Comparison of ENCODE assay signal across 16 cellular contexts in genomic region chr2:240650254-240650965, GRCh38. TPM values are rescaled to one million over a fixed set of nuclear protein-coding genes. Genes with fewer than 3 reads are reported as not detected.
A peak's percentile ranks its signal among the peaks of the same experiment; 100 is the strongest.
DNase-seq lines count a peak whose midpoint lies in the region; ATAC-seq and TF ChIP-seq lines count a peak whose summit lies in the region.
"Had no signal": no experiment of that assay in that cellular context is flagged by ENCODE, and none has a peak within 500 bp of the region (broad histone marks: within the 10 kb centered on the region; RNA-seq: fewer than 3 reads in every experiment).

No MANE protein-coding gene starts in this region.

- DNase-seq in activated CD8-positive, alpha-beta memory T cell treated with anti-CD3 and anti-CD28 coated beads, Interleukin-2, amount 10 ng/mL, durations not matched to agents 7 days and 5 days, result peak; percentile 29
- no peak for DNase-seq in activated CD8-positive, alpha-beta memory T cell treated with anti-CD3 and anti-CD28 coated beads, Interleukin-2, amount 50 U/mL, for 48 hours
- DNase-seq in esophagus muscularis mucosa (ENCODE audit: extremely low spot score) (peak; percentile 68), osteoblast (ENCODE audit: insufficient read length, low spot score, missing footprints) (peak; percentile 17), islet precursor cell (no peak), GM03348 (ENCODE audit: low spot score) (no peak)
- no peak for DNase-seq in activated CD4-positive, alpha-beta T cell treated with anti-CD3 and anti-CD28 coated beads for 1 hour
- DNase-seq: ACHN; CD4-positive, CD25-positive, alpha-beta regulatory T cell; DMS 273 treated with DMSO at 0.1 percent for 48 hours; GM23248; H7 had no signal

- H3K27me3 ChIP-seq in esophagus muscularis mucosa, result peaks cover 0 to 90% (median 5%) of the 10 kb centered on the region in 4 donors
- peaks cover 55% of the 10 kb centered on the region for H3K27me3 ChIP-seq in osteoblast (ENCODE audit: insufficient read depth, low read length)

- no peak for ATAC-seq in activated CD8-positive, alpha-beta memory T cell treated with anti-CD3 and anti-CD28 coated beads, Interleukin-2, amount 10 ng/mL, durations not matched to agents 7 days and 5 days
- ATAC-seq: GM12878 had no signal

- H4K20me1 ChIP-seq in osteoblast (ENCODE audit: insufficient read depth, low read length), result no peaks in the 10 kb centered on the region
- H4K20me1 ChIP-seq: BLaER1 treated with 17β-estradiol and CSF1 and Interleukin-3, amounts not matched to agents 10 nM and 100 nM had no signal

- H2AFZ ChIP-seq in osteoblast (ENCODE audit: low read length), result no peak overlapping the region
- H2AFZ ChIP-seq: GM23248 had no signal

- CTCF ChIA-PET in activated CD8-positive, alpha-beta memory T cell treated with anti-CD3 and anti-CD28 coated beads, Interleukin-2, amount 10 ng/mL, durations not matched to agents 7 days and 5 days (lab: Charles Lee), result no interaction called here

- H3K9me3 Mint-ChIP-seq in activated CD8-positive, alpha-beta memory T cell treated with anti-CD3 and anti-CD28 coated beads, Interleukin-2, amount 10 ng/mL, durations not matched to agents 7 days and 5 days (ENCODE audit: low read depth), result no peaks in the 10 kb centered on the region

- H3K4me3 Mint-ChIP-seq in activated CD8-positive, alpha-beta memory T cell treated with anti-CD3 and anti-CD28 coated beads, Interleukin-2, amount 10 ng/mL, durations not matched to agents 7 days and 5 days, result no peak overlapping the region
- H3K4me3 Mint-ChIP-seq: CD4-positive, CD25-positive, alpha-beta regulatory T cell had no signal

- H3K4me1 ChIP-seq in esophagus muscularis mucosa, result no peaks in the 10 kb centered on the region
- H3K4me1 ChIP-seq in osteoblast (ENCODE audit: insufficient read depth, low read length), result no peaks in the 10 kb centered on the region

- no peaks in the 10 kb centered on the region for H3K36me3 ChIP-seq in esophagus muscularis mucosa
- no peaks in the 10 kb centered on the region for H3K36me3 ChIP-seq in osteoblast (ENCODE audit: insufficient read depth, low read length)
- H3K36me3 ChIP-seq: BLaER1 treated with 17β-estradiol and CSF1 and Interleukin-3, amounts not matched to agents 10 nM and 100 nM had no signal

- TF ChIP-seq CTCF in esophagus muscularis mucosa (IDR thresholded peaks at IDR 0.05) (no peak), osteoblast (IDR thresholded peaks at IDR 0.05; ENCODE audit: extremely low read depth, low read depth, low read length) (no peak)

- H3K4me2 ChIP-seq in osteoblast (ENCODE audit: insufficient read depth, low read length), result no peak overlapping the region
- H3K4me2 ChIP-seq: BLaER1 treated with 17β-estradiol and CSF1 and Interleukin-3, amounts not matched to agents 10 nM and 100 nM had no signal

- H3K4me3 ChIP-seq in esophagus muscularis mucosa (no peak overlapping the region), osteoblast (ENCODE audit: insufficient read depth, low read length) (no peak overlapping the region)
- H3K4me3 ChIP-seq: BLaER1 treated with 17β-estradiol and CSF1 and Interleukin-3, amounts not matched to agents 10 nM and 100 nM; GM12878; GM23248 had no signal

- no peak for TF ChIP-seq EP300 in esophagus muscularis mucosa (IDR thresholded peaks at IDR 0.05)

- H3K4me1 Mint-ChIP-seq in activated CD8-positive, alpha-beta memory T cell treated with anti-CD3 and anti-CD28 coated beads, Interleukin-2, amount 10 ng/mL, durations not matched to agents 7 days and 5 days, result peaks cover 19% of the 10 kb centered on the region

- no peak overlapping the region for H3K27ac Mint-ChIP-seq in activated CD8-positive, alpha-beta memory T cell treated with anti-CD3 and anti-CD28 coated beads, Interleukin-2, amount 10 ng/mL, durations not matched to agents 7 days and 5 days
- H3K27ac Mint-ChIP-seq: CD4-positive, CD25-positive, alpha-beta regulatory T cell had no signal

- intact Hi-C loops in esophagus muscularis mucosa (cut with DNase I), result no loop called here

- H3K36me3 Mint-ChIP-seq in activated CD8-positive, alpha-beta memory T cell treated with anti-CD3 and anti-CD28 coated beads, Interleukin-2, amount 10 ng/mL, durations not matched to agents 7 days and 5 days, result no peaks in the 10 kb centered on the region
- H3K36me3 Mint-ChIP-seq: CD4-positive, CD25-positive, alpha-beta regulatory T cell had no signal

- peaks cover 0 to 7% (median 0%) of the 10 kb centered on the region in 4 donors for H3K9me3 ChIP-seq in esophagus muscularis mucosa
- H3K9me3 ChIP-seq in osteoblast (ENCODE audit: low read depth, low read length), result no peaks in the 10 kb centered on the region

- WGBS in esophagus muscularis mucosa, result 92% methylated on average over 12 of the region's 13 CpGs

- no peak for TF ChIP-seq POLR2A in esophagus muscularis mucosa (IDR thresholded peaks at IDR 0.05; ENCODE audit: low read depth)

- no peaks in the 10 kb centered on the region for H3K79me2 ChIP-seq in osteoblast (ENCODE audit: insufficient read depth, low read length)

- H3K27me3 Mint-ChIP-seq in activated CD8-positive, alpha-beta memory T cell treated with anti-CD3 and anti-CD28 coated beads, Interleukin-2, amount 10 ng/mL, durations not matched to agents 7 days and 5 days, result peaks cover 53% of the 10 kb centered on the region

- H3K27ac ChIP-seq in esophagus muscularis mucosa (replicated peaks in 1 of 4) (no peak overlapping the region), osteoblast (ENCODE audit: low read depth, low read length) (no peak overlapping the region)
- H3K27ac ChIP-seq: BLaER1 treated with 17β-estradiol and CSF1 and Interleukin-3, amounts not matched to agents 10 nM and 100 nM; GM23248 had no signal

RNA-seq across cellular contexts. Expression of gene GPR35, which starts 25.1 kb away (rescaled TPM):
- 10 to 100 TPM; 14.4 to 35.4 TPM for total RNA-seq in activated CD8-positive, alpha-beta memory T cell treated with anti-CD3 and anti-CD28 coated beads, Interleukin-2, amount 10 ng/mL, durations not matched to agents 7 days and 5 days
- 1 to 10 TPM; 1.8 to 4.0 (median 2.2) TPM for total RNA-seq in esophagus muscularis mucosa
- 1.1 and 1.5 TPM in 2 replicates for total RNA-seq in osteoblast
- total RNA-seq: GM23248, H7 had no signal

RNA-seq across cellular contexts. Expression of gene AQP12B, which starts 32.3 kb away (rescaled TPM):
- total RNA-seq in activated CD8-positive, alpha-beta memory T cell treated with anti-CD3 and anti-CD28 coated beads, Interleukin-2, amount 10 ng/mL, durations not matched to agents 7 days and 5 days, result not detected
- total RNA-seq in esophagus muscularis mucosa (not detected), osteoblast (not detected in 2 replicates)
- total RNA-seq: A172; CD4-positive, CD25-positive, alpha-beta regulatory T cell; Daoy; GM12878; GM23248; H7 had no signal

RNA-seq across cellular contexts. Expression of gene AQP12A, which starts 41.3 kb away (rescaled TPM):
- total RNA-seq in activated CD8-positive, alpha-beta memory T cell treated with anti-CD3 and anti-CD28 coated beads, Interleukin-2, amount 10 ng/mL, durations not matched to agents 7 days and 5 days, result not detected
- total RNA-seq in esophagus muscularis mucosa (not detected), osteoblast (not detected in 2 replicates)
- total RNA-seq: A172; CD4-positive, CD25-positive, alpha-beta regulatory T cell; Daoy; GM12878; GM23248; H7 had no signal

Comparison
In these comparisons a context has a peak if more than half of its experiments do, and no peak if none do; other contexts are left out.
1. DNase-seq: peak in activated CD8-positive, alpha-beta memory T cell treated with anti-CD3 and anti-CD28 coated beads, Interleukin-2, amount 10 ng/mL, durations not matched to agents 7 days and 5 days (single experiment), esophagus muscularis mucosa (single experiment) and osteoblast (single experiment); none in activated CD8-positive, alpha-beta memory T cell treated with anti-CD3 and anti-CD28 coated beads, Interleukin-2, amount 50 U/mL, for 48 hours (single experiment), islet precursor cell (single experiment), activated CD4-positive, alpha-beta T cell treated with anti-CD3 and anti-CD28 coated beads for 1 hour (single experiment) and GM03348 (single experiment).